Comparison of ENCODE assay signal across 10 cellular contexts in genomic region chr9:124415852-124416484, GRCh38. TPM values are rescaled to one million over a fixed set of nuclear protein-coding genes. Genes with fewer than 3 reads are reported as not detected.
A peak's percentile ranks its signal among the peaks of the same experiment; 100 is the strongest.
DNase-seq lines count a peak whose midpoint lies in the region; ATAC-seq and TF ChIP-seq lines count a peak whose summit lies in the region.
"Had no signal": no experiment of that assay in that cellular context is flagged by ENCODE, and none has a peak within 500 bp of the region (broad histone marks: within the 10 kb centered on the region; RNA-seq: fewer than 3 reads in every experiment).

No MANE protein-coding gene starts in this region.

- DNase-seq in activated naive CD4-positive, alpha-beta T cell treated with anti-CD3 and anti-CD28 coated beads for 36 hours, result no peak
- DNase-seq in activated naive CD4-positive, alpha-beta T cell treated with Interleukin-2 at 50 U/mL for 16 hours, result no peak
- DNase-seq in activated B cell treated with CpG ODN at 0.5 μM for 24 hours, result no peak
- no peak for DNase-seq in kidney epithelial cell (ENCODE audit: low read depth)
- no peak for DNase-seq in thoracic aorta (ENCODE audit: low spot score)
- DNase-seq in NK-92 treated with Interleukin-12 subunit alpha and Interleukin-12 subunit beta, amount 100 ng/mL, for 24 hours (lab: John Stamatoyannopoulos, UW), result no peak
- no peak for DNase-seq in DMS153 treated with DMSO at 0.1 percent for 48 hours (lab: John Stamatoyannopoulos, UW; ENCODE audit: unreplicated experiment)

- peak overlapping the region; percentile 95 for H3K4me3 Mint-ChIP-seq in activated naive CD4-positive, alpha-beta T cell treated with anti-CD3 and anti-CD28 coated beads for 36 hours
- peak overlapping the region; percentile 99 for H3K4me3 Mint-ChIP-seq in activated B cell treated with CpG ODN at 0.5 μM for 24 hours

- peaks cover 4 to 9% of the 10 kb centered on the region in 2 donors for H3K4me1 ChIP-seq in thoracic aorta (ENCODE audit: control insufficient read depth in 1 of 2, low read depth in 2 of 2)

- H3K9me3 Mint-ChIP-seq in activated naive CD4-positive, alpha-beta T cell treated with anti-CD3 and anti-CD28 coated beads for 36 hours, result peaks cover 3% of the 10 kb centered on the region
- peaks cover 4% of the 10 kb centered on the region for H3K9me3 Mint-ChIP-seq in activated B cell treated with CpG ODN at 0.5 μM for 24 hours

- ATAC-seq in activated B cell treated with CpG ODN at 0.5 μM for 24 hours (ENCODE audit: low read depth) (no peak), thoracic aorta (ENCODE audit: insufficient number of reproducible peaks, low FRiP score, low read depth) (no peak), HG03565 (IDR thresholded peaks at IDR 0.05; ENCODE audit: unreplicated experiment) (no peak)

- TF ChIP-seq CTCF in activated B cell treated with CpG ODN at 0.5 μM for 24 hours (IDR thresholded peaks at IDR 0.05), result no peak
- no peak for TF ChIP-seq CTCF in kidney epithelial cell (IDR thresholded peaks at IDR 0.05; ENCODE audit: insufficient read depth, low read length, poor library complexity, severe bottlenecking)
- no peak for TF ChIP-seq CTCF in thoracic aorta (IDR thresholded peaks at IDR 0.05)

- POLR2A ChIA-PET in activated B cell treated with CpG ODN at 0.5 μM for 24 hours (lab: Charles Lee), result interaction anchor here (0.7 kb wide), 2 partner anchors 37 to 825 kb away, joined by 3 read pairs; partner anchors contain the start of gene HSPA5

- CTCF ChIA-PET in activated naive CD4-positive, alpha-beta T cell treated with anti-CD3 and anti-CD28 coated beads for 36 hours (lab: Charles Lee), result interaction anchor here (0.6 to 1.7 kb wide), 2 partner anchors 25 to 121 kb away, joined by 3 to 6 read pairs; no protein-coding TSS in a partner anchor
- CTCF ChIA-PET in activated B cell treated with CpG ODN at 0.5 μM for 24 hours (lab: Charles Lee), result no interaction called here

- H3K27ac ChIP-seq in thoracic aorta, result no peak overlapping the region

- H3K4me3 ChIP-seq in kidney epithelial cell (ENCODE audit: low read depth, low read length) (peak overlapping the region; percentile 18), thoracic aorta (peak overlapping the region; percentile 84)

- H3K27me3 ChIP-seq in kidney epithelial cell (ENCODE audit: control insufficient read depth, insufficient read depth, low read length) (no peaks in the 10 kb centered on the region), thoracic aorta (replicated peaks; ENCODE audit: insufficient read depth) (no peaks in the 10 kb centered on the region)
- H3K27me3 ChIP-seq: SJSA1 had no signal

- peaks cover 34% of the 10 kb centered on the region for H3K4me1 Mint-ChIP-seq in activated naive CD4-positive, alpha-beta T cell treated with anti-CD3 and anti-CD28 coated beads for 36 hours (ENCODE audit: low read depth)
- H3K4me1 Mint-ChIP-seq in activated B cell treated with CpG ODN at 0.5 μM for 24 hours, result peaks cover 25% of the 10 kb centered on the region

- no peak overlapping the region for H3K27ac Mint-ChIP-seq in activated naive CD4-positive, alpha-beta T cell treated with anti-CD3 and anti-CD28 coated beads for 36 hours
- peak overlapping the region; percentile 94 for H3K27ac Mint-ChIP-seq in activated B cell treated with CpG ODN at 0.5 μM for 24 hours

- peaks cover 35% of the 10 kb centered on the region for H3K36me3 Mint-ChIP-seq in activated naive CD4-positive, alpha-beta T cell treated with anti-CD3 and anti-CD28 coated beads for 36 hours (ENCODE audit: low read depth)
- H3K36me3 Mint-ChIP-seq in activated B cell treated with CpG ODN at 0.5 μM for 24 hours (ENCODE audit: low read depth), result peaks cover 42% of the 10 kb centered on the region

- intact Hi-C loops in activated naive CD4-positive, alpha-beta T cell treated with anti-CD3 and anti-CD28 coated beads for 36 hours (cut with micrococcal nuclease), result loop anchor here (1.0 to 2.0 kb wide), 4 partner anchors 120 to 455 kb away; no protein-coding TSS in a partner anchor
- intact Hi-C loops in activated B cell treated with CpG ODN at 0.5 μM for 24 hours (cut with micrococcal nuclease), result loop anchor here (1.0 to 5.0 kb wide), 4 partner anchors 124 to 486 kb away; partner anchors contain the start of gene DENND1A

- H3K36me3 ChIP-seq in kidney epithelial cell (ENCODE audit: control insufficient read depth, insufficient read depth, low read length) (peaks cover 2% of the 10 kb centered on the region), thoracic aorta (peaks cover 25% of the 10 kb centered on the region)

- no peaks in the 10 kb centered on the region for H3K9me3 ChIP-seq in thoracic aorta
- H3K9me3 ChIP-seq: SJSA1 had no signal

- H3K27me3 Mint-ChIP-seq in activated naive CD4-positive, alpha-beta T cell treated with anti-CD3 and anti-CD28 coated beads for 36 hours (ENCODE audit: low read depth), result no peaks in the 10 kb centered on the region
- no peaks in the 10 kb centered on the region for H3K27me3 Mint-ChIP-seq in activated B cell treated with CpG ODN at 0.5 μM for 24 hours

RNA-seq across cellular contexts. Expression of gene PSMB7, which starts 0.7 kb away (rescaled TPM):
- 100 to 1,000 TPM; 161 to 167 TPM for total RNA-seq in activated naive CD4-positive, alpha-beta T cell treated with anti-CD3 and anti-CD28 coated beads for 36 hours
- total RNA-seq in activated B cell treated with CpG ODN at 0.5 μM for 24 hours, result 120 and 140 TPM in 2 replicates
- 364 and 419 TPM in 2 replicates for total RNA-seq in kidney epithelial cell
- 100 to 1,000 TPM in 1 of 2 donors, 10 to 100 TPM in 1; 91.4 to 149 TPM for total RNA-seq in thoracic aorta

RNA-seq across cellular contexts. Expression of gene ADGRD2, which starts 34.3 kb away (rescaled TPM):
- not detected for total RNA-seq in activated naive CD4-positive, alpha-beta T cell treated with anti-CD3 and anti-CD28 coated beads for 36 hours
- total RNA-seq in activated B cell treated with CpG ODN at 0.5 μM for 24 hours (not detected in 2 replicates), kidney epithelial cell (not detected in 2 replicates), thoracic aorta (not detected)
- total RNA-seq: dermis microvascular lymphatic vessel endothelial cell, SJSA1 had no signal
